21 cellular contexts compared by ENCODE assay signal in genomic region chr1:6471969-6472368, GRCh38. TPM values are rescaled to one million over a fixed set of nuclear protein-coding genes. Genes with fewer than 3 reads are reported as not detected.
DNase-seq lines count a peak whose midpoint lies in the region; ATAC-seq, FAIRE-seq and TF ChIP-seq lines count a peak whose summit lies in the region.
"Had no signal": no experiment of that assay in that cellular context is flagged by ENCODE, and none has a peak within 500 bp of the region (broad histone marks: within the 10 kb centered on the region; RNA-seq: fewer than 3 reads in every experiment).

No MANE protein-coding gene starts in this region.

- H2BK120ac ChIP-seq in H1 (replicated peaks; ENCODE audit: low read depth, low read length), result no peak overlapping the region

- H3K23me2 ChIP-seq in H1 (ENCODE audit: low read depth, low read length), result no peaks in the 10 kb centered on the region

- peak; percentile 78 for ATAC-seq in mucosa of descending colon
- ATAC-seq: stimulated activated naive CD8-positive, alpha-beta T cell treated with anti-CD3 and anti-CD28 coated beads, Interleukin-15, amount 100 ng/mL, for 72 hours had no signal

- TF ChIP-seq EP300 in H1 (IDR thresholded peaks at IDR 0.05; ENCODE audit: borderline replicate concordance in 1 of 2, low read depth in 2 of 2, low read length in 2 of 2), result no peak

- H2BK20ac ChIP-seq in H1 (ENCODE audit: low read length), result no peak overlapping the region

- H3K9me3 ChIP-seq in H1 (ENCODE audit: insufficient read depth in 2 of 2, low read depth in 1 of 2, low read length in 1 of 2) (no peaks in the 10 kb centered on the region), mucosa of descending colon (no peaks in the 10 kb centered on the region)
- H3K9me3 ChIP-seq: BE2C had no signal

- WGBS in H1 (ENCODE audit: extremely low coverage in 1 of 2, insufficient coverage in 1 of 2, insufficient read length in 1 of 2, insufficient replicate concordance in 2 of 2, low coverage in 1 of 2, low lambda C conversion rate in 2 of 2, missing lambda C conversion rate in 1 of 2), 2 experiments, result 96% methylated on average over 7 of the region's 7 CpGs; no CpG with 5 or more reads in 1 of the 2 experiments

- H3K4me1 ChIP-seq in H1 (replicated peaks in 1 of 4; ENCODE audit: control insufficient read depth in 3 of 4, insufficient read depth in 4 of 4, low read length in 3 of 4) (peaks cover 0 to 21% (median 13%) of the 10 kb centered on the region in 4 experiments; a peak in 6 of 7 replicates), mucosa of descending colon (ENCODE audit: low read depth) (peaks cover 43% of the 10 kb centered on the region)
- H3K4me1 ChIP-seq: BE2C had no signal

- peak overlapping the region; percentile 60; the same call in 1 of the 2 replicates for H4K8ac ChIP-seq in H1 (ENCODE audit: extremely low read depth, insufficient read depth, low read length)

- CTCF ChIA-PET in H1 (lab: Charles Lee; ENCODE audit: partially characterized antibody), result interaction anchor here (0.6 to 6.1 kb wide), 28 partner anchors 8 to 415 kb away, joined by 3 to 79 read pairs (median 4); partner anchors contain the start of gene PLEKHG5

- peaks cover 0 to 3% (median 0%) of the 10 kb centered on the region in 4 experiments; a peak in 1 of 7 replicates for H3K27me3 ChIP-seq in H1 (replicated peaks in 1 of 4; ENCODE audit: control insufficient read depth in 3 of 4, extremely low read depth in 1 of 4, insufficient read depth in 3 of 4, low read length in 3 of 4)
- H3K27me3 ChIP-seq: BE2C had no signal

- peak overlapping the region in 1 of 2 experiments; percentile 42; a peak in 1 of 4 replicates for H3K4me2 ChIP-seq in H1 (ENCODE audit: insufficient read depth in 1 of 2, low read depth in 2 of 2, low read length in 2 of 2)

- H4K20me1 ChIP-seq in H1 (replicated peaks in 1 of 2; ENCODE audit: control insufficient read depth in 1 of 2, insufficient read depth in 2 of 2, low read length in 2 of 2), result peaks cover 5 to 12% of the 10 kb centered on the region in 2 experiments

- peak overlapping the region; percentile 4 for H3K4ac ChIP-seq in H1 (replicated peaks; ENCODE audit: insufficient read length, low read depth, low read length)

- 0 out of 2 replicates have a peak overlapping the region, but pooled peaks have one; percentile 24 for H2BK5ac ChIP-seq in H1 (ENCODE audit: low read depth, low read length)

- TF ChIP-seq RAD21 in H1 (IDR thresholded peaks at IDR 0.05 in 1 of 2, conservative IDR thresholded peaks at IDR 0.05 in 1 of 2; ENCODE audit: low read depth in 2 of 2, low read length in 2 of 2), result no peak

- no peak overlapping the region for H4K5ac ChIP-seq in H1 (ENCODE audit: insufficient read length, low read depth, low read length)

- H3K18ac ChIP-seq in H1 (ENCODE audit: extremely low read depth, low read length), result no peak overlapping the region

- intact Hi-C loops in mucosa of descending colon (cut with DNase I, micrococcal nuclease), result no loop called here

- H3K27ac ChIP-seq in H1 (ENCODE audit: low read depth, low read length), result no peak overlapping the region
- no peak overlapping the region for H3K27ac ChIP-seq in caudate nucleus (ENCODE audit: low read depth, low read length)

- no peak for TF ChIP-seq POLR2A in H1 (IDR thresholded peaks at IDR 0.05; ENCODE audit: control extremely low read depth in 1 of 2, low read depth in 2 of 2, low read length in 2 of 2)

- 0 out of 2 replicates have a peak overlapping the region, but pooled peaks have one; percentile 60 for H2BK12ac ChIP-seq in H1 (ENCODE audit: low read depth, low read length)

- no peak overlapping the region for H4K91ac ChIP-seq in H1 (replicated peaks; ENCODE audit: insufficient read length, low read length)

- H3K79me2 ChIP-seq in H1 (ENCODE audit: control insufficient read depth in 1 of 2, insufficient read depth in 2 of 2, low read length in 2 of 2), result no peaks in the 10 kb centered on the region

- no peak overlapping the region for H2AFZ ChIP-seq in H1 (ENCODE audit: low read length)

- POLR2A ChIA-PET in H1 (lab: Charles Lee; ENCODE audit: partially characterized antibody), result interaction anchor here (0.6 to 13.7 kb wide), 7 partner anchors 9 to 213 kb away, joined by 3 to 123 read pairs (median 3); no protein-coding TSS in a partner anchor

- no peak overlapping the region for H3K9ac ChIP-seq in H1 (replicated peaks in 1 of 4; ENCODE audit: extremely low read depth in 1 of 4, low read depth in 3 of 4, low read length in 3 of 4)

- H2BK15ac ChIP-seq in H1 (ENCODE audit: low read length), result 0 out of 2 replicates have a peak overlapping the region, but pooled peaks have one; percentile 61

- peak; percentile 70 for DNase-seq in LoVo (ENCODE audit: low spot score)
- DNase-seq in H1 (ENCODE audit: low read depth in 1 of 2, low spot score in 2 of 2), result no peak
- DNase-seq in mucosa of descending colon, result peak; percentile 87 to 92 (median 87)
- DNase-seq in ureter (ENCODE audit: low spot score), result peak; percentile 88
- DNase-seq in hippocampal formation (lab: John Stamatoyannopoulos, UW), result no peak
- DNase-seq in activated CD4-positive, CD25-positive, alpha-beta regulatory T cell (lab: John Stamatoyannopoulos, UW), result no peak
- no peak for DNase-seq in caudate nucleus (lab: John Stamatoyannopoulos, UW)
- DNase-seq: activated CD4-positive, alpha-beta T cell treated with anti-CD3 and anti-CD28 coated beads, Interleukin-2, amount 50 U/mL, for 4 hours; activated naive CD4-positive, alpha-beta T cell treated with anti-CD3 and anti-CD28 coated beads, Interleukin-2, amount 10 ng/mL, durations not matched to agents 7 days and 5 days; activated T-cell treated with anti-CD3 and anti-CD28 coated beads for 4 hours; BE2C; DMS 273 treated with DMSO at 0.1 percent for 48 hours; mesendoderm; NCI-H146; NCI-H345; retina; stimulated activated naive CD8-positive, alpha-beta T cell treated with anti-CD3 and anti-CD28 coated beads, Interleukin-15, amount 100 ng/mL, for 72 hours had no signal

- no peak overlapping the region for H3K4me3 ChIP-seq in H1 (ENCODE audit: extremely low read depth in 1 of 4, insufficient read depth in 2 of 4, low read depth in 3 of 4, low read length in 4 of 4)
- H3K4me3 ChIP-seq in mucosa of descending colon, result no peak overlapping the region

- no peak overlapping the region for H3K23ac ChIP-seq in H1 (ENCODE audit: insufficient read length)

- no peak for FAIRE-seq in H1 (lab: Jason Lieb, UNC)
- FAIRE-seq: astrocyte, colon, endothelial cell of umbilical vein had no signal

- no peak overlapping the region for H3K14ac ChIP-seq in H1 (ENCODE audit: insufficient read length)

- H3K36me3 ChIP-seq in H1 (ENCODE audit: control insufficient read depth in 2 of 4, insufficient read depth in 4 of 4, low read length in 3 of 4) (peaks cover 5 to 24% (median 11%) of the 10 kb centered on the region in 4 experiments; a peak in 5 of 8 replicates), mucosa of descending colon (ENCODE audit: low read depth) (no peaks in the 10 kb centered on the region)
- H3K36me3 ChIP-seq: BE2C had no signal

- no peaks in the 10 kb centered on the region for H3K79me1 ChIP-seq in H1 (ENCODE audit: low read depth, low read length)

- no peak for TF ChIP-seq CTCF in H1 (IDR thresholded peaks at IDR 0.05; ENCODE audit: control extremely low read depth in 1 of 3, insufficient read depth in 1 of 3, low read depth in 1 of 3, low read length in 3 of 3)
- no peak for TF ChIP-seq CTCF in mucosa of descending colon (IDR thresholded peaks at IDR 0.05)

- no peak overlapping the region for H3K56ac ChIP-seq in H1 (replicated peaks; ENCODE audit: insufficient read length, low read depth, low read length)

- H2AK5ac ChIP-seq in H1 (ENCODE audit: low read depth, low read length), result 0 out of 2 replicates have a peak overlapping the region, but pooled peaks have one; percentile 9

RNA-seq across cellular contexts. Expression of gene TNFRSF25, which starts 6.0 kb away (rescaled TPM):
- 9.3 and 10.7 TPM in 2 replicates for total RNA-seq in H1 (2021; fragmentation: NEBNext Ultra II Directional; extraction: Animal tissue kit (Norgen Biotek cat#: 25700))
- polyA plus RNA-seq in H1 (2011; rRNA removed), result 19.5 and 26.1 TPM in 2 replicates
- polyA plus RNA-seq in H1 (2011; cell fraction: cytosol; rRNA removed), result 20.6 TPM
- 116 TPM for polyA plus RNA-seq in H1 (2011; cell fraction: nucleus; rRNA removed)
- polyA plus RNA-seq in H1 (2012, experiment 1 of 2), result 7.8 to 20.0 TPM (median 18.8 TPM) in 4 replicates
- 8.1 TPM for polyA plus RNA-seq in H1 (2012, experiment 2 of 2)
- 11.1 TPM for polyA plus RNA-seq in H1 (2013, experiment 1 of 2)
- polyA plus RNA-seq in H1 (2013, experiment 2 of 2), result 9.8 TPM
- polyA minus RNA-seq in H1 (2011; rRNA and poly(A)+ RNA removed), result 3.1 and 3.9 TPM in 2 replicates
- 4.1 TPM for polyA minus RNA-seq in H1 (2011; cell fraction: cytosol; rRNA and poly(A)+ RNA removed)
- 9.6 TPM for polyA minus RNA-seq in H1 (2011; cell fraction: nucleus; rRNA and poly(A)+ RNA removed)
- total RNA-seq in mucosa of descending colon (10 to 100 TPM; 18.3 to 45.1 (median 35.3) TPM), ureter (17.1 TPM)

RNA-seq across cellular contexts. Expression of gene PLEKHG5, which starts 19.5 kb away (rescaled TPM):
- total RNA-seq in H1 (2021; fragmentation: NEBNext Ultra II Directional; extraction: Animal tissue kit (Norgen Biotek cat#: 25700)), result 12.5 and 13.8 TPM in 2 replicates
- 10.4 and 16.8 TPM in 2 replicates for polyA plus RNA-seq in H1 (2011; rRNA removed)
- polyA plus RNA-seq in H1 (2011; cell fraction: cytosol; rRNA removed), result 12.2 TPM
- polyA plus RNA-seq in H1 (2011; cell fraction: nucleus; rRNA removed), result 72.0 TPM
- polyA plus RNA-seq in H1 (2012, experiment 1 of 2), result 8.2 to 19.5 TPM (median 15.5 TPM) in 4 replicates
- 7.7 TPM for polyA plus RNA-seq in H1 (2012, experiment 2 of 2)
- polyA plus RNA-seq in H1 (2013, experiment 1 of 2), result 12.4 TPM
- polyA plus RNA-seq in H1 (2013, experiment 2 of 2), result 11.4 TPM
- 4.7 TPM in 2 replicates for polyA minus RNA-seq in H1 (2011; rRNA and poly(A)+ RNA removed)
- 6.5 TPM for polyA minus RNA-seq in H1 (2011; cell fraction: cytosol; rRNA and poly(A)+ RNA removed)
- 14.6 TPM for polyA minus RNA-seq in H1 (2011; cell fraction: nucleus; rRNA and poly(A)+ RNA removed)
- total RNA-seq in mucosa of descending colon, result 10 to 100 TPM; 20.1 to 32.9 (median 20.2) TPM
- total RNA-seq in ureter, result 17.7 TPM

RNA-seq across cellular contexts. Expression of gene ESPN, which starts 47.4 kb away (rescaled TPM):
- 14.8 and 16.3 TPM in 2 replicates for total RNA-seq in H1 (2021; fragmentation: NEBNext Ultra II Directional; extraction: Animal tissue kit (Norgen Biotek cat#: 25700))
- polyA plus RNA-seq in H1 (2011; rRNA removed), result 5.2 and 13.4 TPM in 2 replicates
- 9.6 TPM for polyA plus RNA-seq in H1 (2011; cell fraction: cytosol; rRNA removed)
- 22.5 TPM for polyA plus RNA-seq in H1 (2011; cell fraction: nucleus; rRNA removed)
- 6.8 to 15.9 TPM (median 13.7 TPM) in 4 replicates for polyA plus RNA-seq in H1 (2012, experiment 1 of 2)
- polyA plus RNA-seq in H1 (2012, experiment 2 of 2), result 10.4 TPM
- 14.0 TPM for polyA plus RNA-seq in H1 (2013, experiment 1 of 2)
- polyA plus RNA-seq in H1 (2013, experiment 2 of 2), result 14.1 TPM
- 2.7 and 2.8 TPM in 2 replicates for polyA minus RNA-seq in H1 (2011; rRNA and poly(A)+ RNA removed)
- polyA minus RNA-seq in H1 (2011; cell fraction: cytosol; rRNA and poly(A)+ RNA removed), result 11.9 TPM
- 8.3 TPM for polyA minus RNA-seq in H1 (2011; cell fraction: nucleus; rRNA and poly(A)+ RNA removed)
- 100 to 1,000 TPM in 2 of 3 donors, 10 to 100 TPM in 1; 65.7 to 137 (median 124) TPM for total RNA-seq in mucosa of descending colon
- total RNA-seq in ureter, result 6.2 TPM
- total RNA-seq: H4 had no signal

RNA-seq across cellular contexts. Expression of gene HES2, which starts 52.2 kb away (rescaled TPM):
- 0.15 and 0.36 TPM in 2 replicates for total RNA-seq in H1 (2021; fragmentation: NEBNext Ultra II Directional; extraction: Animal tissue kit (Norgen Biotek cat#: 25700))
- 0.53 and 0.86 TPM in 2 replicates for polyA plus RNA-seq in H1 (2011; rRNA removed)
- 0.78 TPM for polyA plus RNA-seq in H1 (2011; cell fraction: cytosol; rRNA removed)
- 1.2 TPM for polyA plus RNA-seq in H1 (2011; cell fraction: nucleus; rRNA removed)
- 0.29 to 0.70 TPM (median 0.55 TPM) in 4 replicates for polyA plus RNA-seq in H1 (2012, experiment 1 of 2)
- polyA plus RNA-seq in H1 (2012, experiment 2 of 2), result 0.18 TPM
- 0.93 TPM for polyA plus RNA-seq in H1 (2013, experiment 1 of 2)
- 1.2 TPM for polyA plus RNA-seq in H1 (2013, experiment 2 of 2)
- polyA minus RNA-seq in H1 (2011; rRNA and poly(A)+ RNA removed), result 0.41 and 1.3 TPM in 2 replicates
- not detected for polyA minus RNA-seq in H1 (2011; cell fraction: cytosol; rRNA and poly(A)+ RNA removed)
- polyA minus RNA-seq in H1 (2011; cell fraction: nucleus; rRNA and poly(A)+ RNA removed), result 0.70 TPM
- total RNA-seq in mucosa of descending colon, result 10 to 100 TPM in 2 of 3 donors, 1 to 10 TPM in 1; 8.6 to 23.0 (median 22.4) TPM
- total RNA-seq in ureter, result 2.1 TPM
- total RNA-seq: H4 had no signal

Comparison
In these comparisons a context has a peak if more than half of its experiments do, and no peak if none do; other contexts are left out.
1. DNase-seq: peak in LoVo (single experiment), mucosa of descending colon (3 of 3) and ureter (single experiment); none in H1 (0 of 2), hippocampal formation (0 of 2), activated CD4-positive, CD25-positive, alpha-beta regulatory T cell (0 of 4) and caudate nucleus (0 of 61).